15 cellular contexts compared by ENCODE assay signal in genomic region chr22:27962268-27963191, GRCh38. TPM values are rescaled to one million over a fixed set of nuclear protein-coding genes. Genes with fewer than 3 reads are reported as not detected.
DNase-seq lines count a peak whose midpoint lies in the region; ATAC-seq, FAIRE-seq and TF ChIP-seq lines count a peak whose summit lies in the region.
"Had no signal": no experiment of that assay in that cellular context is flagged by ENCODE, and none has a peak within 500 bp of the region (broad histone marks: within the 10 kb centered on the region; RNA-seq: fewer than 3 reads in every experiment).

No MANE protein-coding gene starts in this region.

- H3K9me3 ChIP-seq in HEK293 (ENCODE audit: control insufficient read depth, insufficient read depth, low read depth, low read length) (no peaks in the 10 kb centered on the region), mucosa of descending colon (no peaks in the 10 kb centered on the region), mammary epithelial cell (replicated peaks; ENCODE audit: insufficient read depth, low read length) (peaks cover under 1% of the 10 kb centered on the region)

- ATAC-seq in mucosa of descending colon: peak; percentile 53

- H3K4me1 ChIP-seq in HEK293 (ENCODE audit: control insufficient read depth, insufficient read depth, low read length): peaks cover 23% of the 10 kb centered on the region
- H3K4me1 ChIP-seq in mucosa of descending colon (ENCODE audit: low read depth): no peaks in the 10 kb centered on the region
- H3K4me1 ChIP-seq in mammary epithelial cell (ENCODE audit: insufficient read depth, low read length): no peaks in the 10 kb centered on the region

- peak; percentile 70 for FAIRE-seq in endometrium (lab: Jason Lieb, UNC)

- intact Hi-C loops in mucosa of descending colon (cut with DNase I, micrococcal nuclease): no loop called here
- intact Hi-C loops in mammary epithelial cell (cut with micrococcal nuclease): no loop called here
- intact Hi-C loops in activated T-helper 1 cell treated with anti-CD3 and anti-CD28 coated beads, Interleukin-12 subunit alpha, Interleukin-12 subunit beta, Interleukin-2, Interleukin-4 antibody, amounts not matched to agents 30 ng/mL and 10 ng/mL and 1 ng/mL, durations not matched to agents 14 hours and 24 hours and 36 hours (cut with micrococcal nuclease): no loop called here
- intact Hi-C loops in Calu3 (cut with micrococcal nuclease; ENCODE audit: unreplicated experiment): no loop called here

- no peak overlapping the region for H3K4me2 ChIP-seq in mammary epithelial cell (ENCODE audit: insufficient read depth, low read depth, low read length)

- H2AFZ ChIP-seq in mammary epithelial cell (ENCODE audit: low read depth, low read length): no peak overlapping the region

- BruUV-seq in mammary epithelial cell (replicated peaks; lab: Mats Ljungman, UMichigan) (no TSS peak), Calu3 (replicated peaks; lab: Mats Ljungman, UMichigan) (no TSS peak)

- H3K27me3 ChIP-seq in mammary epithelial cell (ENCODE audit: insufficient read depth, low read length): no peaks in the 10 kb centered on the region

- no peak overlapping the region for H3K9ac ChIP-seq in mammary epithelial cell (ENCODE audit: insufficient read depth, low read length)

- no peaks in the 10 kb centered on the region for H3K79me2 ChIP-seq in mammary epithelial cell (ENCODE audit: insufficient read depth, low read length)

- dilution Hi-C loops in mammary epithelial cell (cut with HindIII; ENCODE audit: low sequenced_read_pairs): no loop called here

- no peaks in the 10 kb centered on the region for H3K36me3 Mint-ChIP-seq in activated T-helper 1 cell treated with anti-CD3 and anti-CD28 coated beads, Interleukin-12 subunit alpha, Interleukin-12 subunit beta, Interleukin-2, Interleukin-4 antibody, amounts not matched to agents 30 ng/mL and 10 ng/mL and 1 ng/mL, durations not matched to agents 14 hours and 24 hours and 36 hours (ENCODE audit: low read depth)
- no peaks in the 10 kb centered on the region for H3K36me3 Mint-ChIP-seq in Calu3 (ENCODE audit: insufficient read depth, unreplicated experiment)
- H3K36me3 Mint-ChIP-seq: activated naive CD8-positive, alpha-beta T cell treated with anti-CD3 and anti-CD28 coated beads, Interleukin-2, amount 10 ng/mL, durations not matched to agents 7 days and 5 days had no signal

- no peaks in the 10 kb centered on the region for H4K20me1 ChIP-seq in mammary epithelial cell (ENCODE audit: insufficient read depth, low read length)

- in situ Hi-C loops in mammary epithelial cell (cut with MboI; ENCODE audit: low sequenced_read_pairs in 2 of 2): no loop called here

- no peak overlapping the region for H3K4me3 ChIP-seq in HEK293 (ENCODE audit: low read depth, low read length)
- no peak overlapping the region for H3K4me3 ChIP-seq in mucosa of descending colon
- no peak overlapping the region for H3K4me3 ChIP-seq in mammary epithelial cell (replicated peaks in 1 of 3; ENCODE audit: insufficient read depth in 1 of 3, low read depth in 2 of 3, low read length in 3 of 3)

- H3K27ac ChIP-seq in HEK293 (ENCODE audit: extremely low read depth, low read depth, low read length): peak overlapping the region; percentile 44
- H3K27ac ChIP-seq in mammary epithelial cell (ENCODE audit: insufficient read depth, low read depth, low read length): no peak overlapping the region
- H3K27ac ChIP-seq: RWPE1 had no signal

- no peak for TF ChIP-seq CTCF in HEK293 (tag by site-specific recombination; IDR thresholded peaks at IDR 0.05)
- TF ChIP-seq CTCF in mucosa of descending colon (IDR thresholded peaks at IDR 0.05): no peak
- no peak for TF ChIP-seq CTCF in mammary epithelial cell (conservative IDR thresholded peaks at IDR 0.05 in 1 of 2, IDR thresholded peaks at IDR 0.05 in 1 of 2; ENCODE audit: extremely low read depth in 1 of 2, insufficient read depth in 1 of 2, low read depth in 1 of 2, low read length in 2 of 2)
- TF ChIP-seq CTCF in Calu3 (IDR thresholded peaks at IDR 0.05; ENCODE audit: unreplicated experiment): no peak

- H3K4me1 Mint-ChIP-seq in activated T-helper 1 cell treated with anti-CD3 and anti-CD28 coated beads, Interleukin-12 subunit alpha, Interleukin-12 subunit beta, Interleukin-2, Interleukin-4 antibody, amounts not matched to agents 30 ng/mL and 10 ng/mL and 1 ng/mL, durations not matched to agents 14 hours and 24 hours and 36 hours (ENCODE audit: low read depth): no peaks in the 10 kb centered on the region
- no peaks in the 10 kb centered on the region for H3K4me1 Mint-ChIP-seq in Calu3 (ENCODE audit: low read depth, unreplicated experiment)
- H3K4me1 Mint-ChIP-seq: B cell had no signal

- no peaks in the 10 kb centered on the region for H3K27me3 Mint-ChIP-seq in activated T-helper 1 cell treated with anti-CD3 and anti-CD28 coated beads, Interleukin-12 subunit alpha, Interleukin-12 subunit beta, Interleukin-2, Interleukin-4 antibody, amounts not matched to agents 30 ng/mL and 10 ng/mL and 1 ng/mL, durations not matched to agents 14 hours and 24 hours and 36 hours (ENCODE audit: insufficient read depth)
- no peaks in the 10 kb centered on the region for H3K27me3 Mint-ChIP-seq in Calu3 (ENCODE audit: unreplicated experiment)
- H3K27me3 Mint-ChIP-seq: activated naive CD8-positive, alpha-beta T cell treated with anti-CD3 and anti-CD28 coated beads, Interleukin-2, amount 10 ng/mL, durations not matched to agents 7 days and 5 days; B cell had no signal

- H3K4me3 Mint-ChIP-seq in activated T-helper 1 cell treated with anti-CD3 and anti-CD28 coated beads, Interleukin-12 subunit alpha, Interleukin-12 subunit beta, Interleukin-2, Interleukin-4 antibody, amounts not matched to agents 30 ng/mL and 10 ng/mL and 1 ng/mL, durations not matched to agents 14 hours and 24 hours and 36 hours: no peak overlapping the region
- no peak overlapping the region for H3K4me3 Mint-ChIP-seq in Calu3 (ENCODE audit: low read depth, unreplicated experiment)
- H3K4me3 Mint-ChIP-seq: activated naive CD8-positive, alpha-beta T cell treated with anti-CD3 and anti-CD28 coated beads, Interleukin-2, amount 10 ng/mL, durations not matched to agents 7 days and 5 days; B cell had no signal

- CTCF ChIA-PET in HEK293 (lab: Yijun Ruan, JAX) (interaction anchor here (0.7 to 2.1 kb wide), 2 partner anchors 25 to 76 kb away, joined by 3 to 6 read pairs; no protein-coding TSS in a partner anchor), mammary epithelial cell (lab: Charles Lee; ENCODE audit: low non-redundant PET) (no interaction called here), Calu3 (lab: Charles Lee) (interaction anchor here (0.6 kb wide), 1 partner anchor 15 kb away, joined by 3 read pairs; no protein-coding TSS in a partner anchor)

- no peaks in the 10 kb centered on the region for H3K9me3 Mint-ChIP-seq in activated T-helper 1 cell treated with anti-CD3 and anti-CD28 coated beads, Interleukin-12 subunit alpha, Interleukin-12 subunit beta, Interleukin-2, Interleukin-4 antibody, amounts not matched to agents 30 ng/mL and 10 ng/mL and 1 ng/mL, durations not matched to agents 14 hours and 24 hours and 36 hours
- no peaks in the 10 kb centered on the region for H3K9me3 Mint-ChIP-seq in Calu3 (ENCODE audit: low read depth, unreplicated experiment)
- H3K9me3 Mint-ChIP-seq: activated naive CD8-positive, alpha-beta T cell treated with anti-CD3 and anti-CD28 coated beads, Interleukin-2, amount 10 ng/mL, durations not matched to agents 7 days and 5 days had no signal

- POLR2A ChIA-PET in HEK293 (lab: Yijun Ruan, JAX): no interaction called here

- peak; percentile 20 for DNase-seq in AG08395 (ENCODE audit: low spot score)
- DNase-seq in mucosa of descending colon: no peak
- DNase-seq in mammary epithelial cell: no peak
- DNase-seq in activated T-helper 1 cell treated with anti-CD3 and anti-CD28 coated beads, Interleukin-12 subunit alpha, Interleukin-12 subunit beta, Interleukin-2, Interleukin-4 antibody, amounts not matched to agents 30 ng/mL and 10 ng/mL and 1 ng/mL, durations not matched to agents 14 hours and 24 hours and 36 hours (ENCODE audit: low spot score): no peak
- no peak for DNase-seq in NCI-H2196 treated with DMSO at 0.1 percent for 48 hours (lab: John Stamatoyannopoulos, UW; ENCODE audit: unreplicated experiment)
- DNase-seq in Calu3: no peak
- DNase-seq: activated naive CD8-positive, alpha-beta T cell treated with anti-CD3 and anti-CD28 coated beads, Interleukin-2, amount 10 ng/mL, durations not matched to agents 7 days and 5 days; left cardiac atrium; MM.1S; NCI-H510A treated with DMSO at 0.1 percent for 48 hours; stimulated activated naive CD4-positive, alpha-beta T cell treated with Interleukin-2 at 50 U/mL for 16 hours had no signal

- H3K27ac Mint-ChIP-seq in activated T-helper 1 cell treated with anti-CD3 and anti-CD28 coated beads, Interleukin-12 subunit alpha, Interleukin-12 subunit beta, Interleukin-2, Interleukin-4 antibody, amounts not matched to agents 30 ng/mL and 10 ng/mL and 1 ng/mL, durations not matched to agents 14 hours and 24 hours and 36 hours: no peak overlapping the region
- H3K27ac Mint-ChIP-seq in Calu3 (ENCODE audit: unreplicated experiment): no peak overlapping the region
- H3K27ac Mint-ChIP-seq: activated naive CD8-positive, alpha-beta T cell treated with anti-CD3 and anti-CD28 coated beads, Interleukin-2, amount 10 ng/mL, durations not matched to agents 7 days and 5 days; B cell had no signal

- no peaks in the 10 kb centered on the region for H3K36me3 ChIP-seq in HEK293 (ENCODE audit: control insufficient read depth in 2 of 2, insufficient read depth in 1 of 2, low read length in 2 of 2)
- no peaks in the 10 kb centered on the region for H3K36me3 ChIP-seq in mucosa of descending colon (ENCODE audit: low read depth)
- no peaks in the 10 kb centered on the region for H3K36me3 ChIP-seq in mammary epithelial cell (ENCODE audit: insufficient read depth, low read length)

- 43% methylated on average over 8 of the region's 9 CpGs for WGBS in mammary epithelial cell (ENCODE audit: low coverage, missing lambda C conversion rate)

TF ChIP-seq in HEK293, 187 proteins besides CTCF, POLR2A, EP300 and RAD21 (continues in another document):
- no peak for TF ChIP-seq ZBTB26 (tag by site-specific recombination; optimal IDR thresholded peaks at IDR 0.05)

RNA-seq across cellular contexts. Expression of gene PITPNB, which starts 43.5 kb away (rescaled TPM):
- 100 to 1,000 TPM in 1 of 3 donors, 10 to 100 TPM in 2; 42.5 to 130 (median 47.4) TPM for total RNA-seq in mucosa of descending colon
- total RNA-seq in mammary epithelial cell: 100 to 1,000 TPM in 1 of 2 donors, 10 to 100 TPM in 1; 33.5 to 125 TPM
- 43.8 TPM for polyA plus RNA-seq in mammary epithelial cell
- polyA minus RNA-seq in mammary epithelial cell: 69.6 TPM
- 153 and 154 TPM in 2 replicates for total RNA-seq in activated T-helper 1 cell treated with anti-CD3 and anti-CD28 coated beads, Interleukin-12 subunit alpha, Interleukin-12 subunit beta, Interleukin-2, Interleukin-4 antibody, amounts not matched to agents 30 ng/mL and 10 ng/mL and 1 ng/mL, durations not matched to agents 14 hours and 24 hours and 36 hours
- total RNA-seq in Calu3 (2022): 136 and 154 TPM in 2 replicates
